ENCODE assay signal across 1 cellular context in the genomic region with DNA sequence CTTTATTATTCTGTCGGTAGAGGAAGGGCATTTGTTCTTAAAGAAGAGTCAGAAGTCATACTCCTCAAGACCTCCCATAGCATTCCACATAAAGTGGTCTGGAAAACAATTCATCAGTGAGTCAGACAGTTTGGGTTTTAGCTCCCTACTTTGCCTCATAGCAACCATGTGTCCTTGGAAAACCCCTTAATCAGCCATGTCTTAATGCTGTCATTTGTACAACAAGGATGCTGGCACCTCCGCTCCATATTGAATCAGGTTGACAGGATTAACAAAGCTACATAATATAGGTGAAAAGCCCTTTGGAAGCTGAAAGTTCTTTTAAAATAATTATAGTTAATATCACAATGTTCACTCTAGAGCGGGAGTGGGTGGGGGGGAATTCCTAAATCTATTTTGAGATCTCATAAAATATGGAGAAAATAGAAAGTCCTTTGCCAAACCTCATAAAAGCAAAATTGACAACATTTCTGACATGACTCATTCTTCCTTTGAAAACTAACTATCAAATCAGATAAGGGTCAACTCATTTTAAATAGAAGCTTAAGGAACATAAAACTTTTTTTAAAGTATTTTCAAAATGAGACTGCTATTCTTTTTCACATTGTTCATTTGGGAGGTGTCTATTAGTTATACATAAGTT.
A peak's percentile ranks its signal among the peaks of the same experiment; 100 is the strongest.
TF ChIP-seq lines count a peak whose summit lies in the region.

No MANE protein-coding gene starts in this region.

TF ChIP-seq in endothelial cell of umbilical vein, 7 proteins besides CTCF, POLR2A, EP300 and RAD21 (continued from another document):
- no peak for TF ChIP-seq EZH2 (IDR thresholded peaks at IDR 0.05; ENCODE audit: borderline replicate concordance, low read depth, low read length, severe bottlenecking)
- TF ChIP-seq GATA2 (IDR thresholded peaks at IDR 0.05; ENCODE audit: insufficient read depth, insufficient read length, low read depth, low read length): peak; percentile 14
- no peak for TF ChIP-seq FOS (IDR thresholded peaks at IDR 0.05; ENCODE audit: borderline replicate concordance, insufficient read depth, low read length)
- TF ChIP-seq JUN (IDR thresholded peaks at IDR 0.05; ENCODE audit: borderline replicate concordance, insufficient read depth, insufficient read length, low read depth): peak; percentile 55
- TF ChIP-seq MYC (IDR thresholded peaks at IDR 0.05; ENCODE audit: low read depth, low read length): no peak
- no peak for TF ChIP-seq POLR2AphosphoS5 (IDR thresholded peaks at IDR 0.05; ENCODE audit: insufficient read depth, low read depth, low read length)
